In the genomic region with DNA sequence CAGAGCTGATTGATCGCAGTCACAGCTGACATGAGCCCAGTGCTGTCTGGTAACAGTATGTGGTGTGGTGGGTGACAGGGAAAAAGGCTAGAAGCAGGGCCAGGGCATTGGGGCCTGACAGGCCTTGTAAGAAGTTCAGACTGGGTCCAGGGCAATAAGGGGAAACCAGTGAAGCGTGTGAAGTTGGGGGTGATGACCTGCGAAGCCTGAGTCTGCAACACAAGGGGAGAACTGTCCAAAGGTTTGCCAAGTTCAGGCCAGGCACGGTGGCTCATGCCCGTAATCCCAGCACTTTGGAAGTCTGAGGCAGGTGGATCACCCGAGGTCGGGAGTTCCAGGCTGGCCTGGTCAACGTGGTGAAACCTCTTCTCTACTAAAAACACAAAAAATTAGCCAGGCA, we compare ENCODE assay signal across 35 cellular contexts.
"Had no signal": no experiment of that assay in that cellular context is flagged by ENCODE, and none has a peak within 500 bp of the region (broad histone marks: within the 10 kb centered on the region; RNA-seq: fewer than 3 reads in every experiment).

No MANE protein-coding gene starts in this region.

- H3K27me3 Mint-ChIP-seq: activated CD4-positive, alpha-beta memory T cell treated with anti-CD3 and anti-CD28 coated beads, Interleukin-2, amount 10 ng/mL, durations not matched to agents 7 days and 5 days; activated CD4-positive, alpha-beta T cell treated with anti-CD3 and anti-CD28 coated beads for 36 hours; activated CD4-positive, alpha-beta T cell treated with anti-CD3 and anti-CD28 coated beads, Interleukin-2, amount 10 ng/mL, durations not matched to agents 7 days and 5 days; activated CD8-positive, alpha-beta memory T cell treated with anti-CD3 and anti-CD28 coated beads, Interleukin-2, amount 10 ng/mL, durations not matched to agents 7 days and 5 days; activated naive CD4-positive, alpha-beta T cell treated with anti-CD3 and anti-CD28 coated beads, Interleukin-2, amount 10 ng/mL, durations not matched to agents 7 days and 5 days; activated naive CD4-positive, alpha-beta T cell treated with anti-CD3 and anti-CD28 coated beads, Interleukin-2, amount 50 U/mL, for 24 hours; activated naive CD8-positive, alpha-beta T cell; activated naive CD8-positive, alpha-beta T cell treated with anti-CD3 and anti-CD28 coated beads, Interleukin-2, amount 10 ng/mL, durations not matched to agents 7 days and 5 days; activated naive CD8-positive, alpha-beta T cell treated with anti-CD3 and anti-CD28 coated beads, Interleukin-2, amount 50 U/mL, for 24 hours; activated T-cell treated with anti-CD3 and anti-CD28 coated beads, Interleukin-2, amount 50 U/mL, for 24 hours; brain; central memory CD8-positive, alpha-beta T cell had no signal

- H3K27ac Mint-ChIP-seq: activated CD4-positive, alpha-beta memory T cell treated with anti-CD3 and anti-CD28 coated beads, Interleukin-2, amount 10 ng/mL, durations not matched to agents 7 days and 5 days; activated CD4-positive, alpha-beta T cell treated with anti-CD3 and anti-CD28 coated beads for 36 hours; activated CD4-positive, alpha-beta T cell treated with anti-CD3 and anti-CD28 coated beads, Interleukin-2, amount 10 ng/mL, durations not matched to agents 7 days and 5 days; activated CD8-positive, alpha-beta memory T cell treated with anti-CD3 and anti-CD28 coated beads, Interleukin-2, amount 10 ng/mL, durations not matched to agents 7 days and 5 days; activated CD8-positive, alpha-beta T cell treated with anti-CD3 and anti-CD28 coated beads, Interleukin-2, amount 10 ng/mL, durations not matched to agents 7 days and 5 days; activated naive CD4-positive, alpha-beta T cell treated with anti-CD3 and anti-CD28 coated beads, Interleukin-2, amount 10 ng/mL, durations not matched to agents 7 days and 5 days; activated naive CD4-positive, alpha-beta T cell treated with anti-CD3 and anti-CD28 coated beads, Interleukin-2, amount 50 U/mL, for 24 hours; activated naive CD8-positive, alpha-beta T cell; activated naive CD8-positive, alpha-beta T cell treated with anti-CD3 and anti-CD28 coated beads, Interleukin-2, amount 10 ng/mL, durations not matched to agents 7 days and 5 days; activated naive CD8-positive, alpha-beta T cell treated with anti-CD3 and anti-CD28 coated beads, Interleukin-2, amount 50 U/mL, for 24 hours; activated T-cell treated with anti-CD3 and anti-CD28 coated beads, Interleukin-2, amount 50 U/mL, for 24 hours; activated T-helper 2 cell treated with anti-CD3 and anti-CD28 coated beads, Interferon-gamma antibody, Interleukin-2, Interleukin-4, amounts not matched to agents 10 μg/mL and 5 μg/mL and 100 μg/mL, durations not matched to agents 14 hours and 24 hours and 36 hours; brain; T-helper 1 cell treated with Interleukin-12 subunit alpha and Interleukin-12 subunit beta and Interleukin-4 antibody, amounts not matched to agents 30 μg/mL and 1 μg/mL, for 36 hours; T-helper 2 cell treated with Interferon-gamma antibody and Interleukin-4, amounts not matched to agents 5 μg/mL and 100 μg/mL, for 36 hours; WTC11 had no signal

- H3K4me1 Mint-ChIP-seq: activated CD4-positive, alpha-beta memory T cell treated with anti-CD3 and anti-CD28 coated beads, Interleukin-2, amount 10 ng/mL, durations not matched to agents 7 days and 5 days; activated CD4-positive, alpha-beta T cell treated with anti-CD3 and anti-CD28 coated beads for 36 hours; activated CD4-positive, alpha-beta T cell treated with anti-CD3 and anti-CD28 coated beads, Interleukin-2, amount 10 ng/mL, durations not matched to agents 7 days and 5 days; activated CD8-positive, alpha-beta memory T cell treated with anti-CD3 and anti-CD28 coated beads, Interleukin-2, amount 10 ng/mL, durations not matched to agents 7 days and 5 days; activated naive CD4-positive, alpha-beta T cell treated with anti-CD3 and anti-CD28 coated beads, Interleukin-2, amount 10 ng/mL, durations not matched to agents 7 days and 5 days; activated naive CD4-positive, alpha-beta T cell treated with anti-CD3 and anti-CD28 coated beads, Interleukin-2, amount 50 U/mL, for 24 hours; activated naive CD8-positive, alpha-beta T cell treated with anti-CD3 and anti-CD28 coated beads, Interleukin-2, amount 10 ng/mL, durations not matched to agents 7 days and 5 days; activated naive CD8-positive, alpha-beta T cell treated with anti-CD3 and anti-CD28 coated beads, Interleukin-2, amount 50 U/mL, for 24 hours; brain; central memory CD8-positive, alpha-beta T cell; WTC11 had no signal

- H3K27ac ChIP-seq: ascending aorta, cardiac muscle cell, WERI-Rb-1 had no signal

- H3K36me3 ChIP-seq: ascending aorta, cardiac muscle cell, WERI-Rb-1 had no signal

- H3K4me3 ChIP-seq: ascending aorta, cardiac muscle cell had no signal

- ATAC-seq: activated CD4-positive, alpha-beta T cell treated with anti-CD3 and anti-CD28 coated beads for 36 hours; activated CD4-positive, CD25-positive, alpha-beta regulatory T cell treated with anti-CD3 and anti-CD28 coated beads, Interleukin-2, amount 50 U/mL, for 24 hours; activated CD8-positive, alpha-beta memory T cell treated with anti-CD3 and anti-CD28 coated beads, Interleukin-2, amount 10 ng/mL, durations not matched to agents 7 days and 5 days; activated CD8-positive, alpha-beta T cell treated with anti-CD3 and anti-CD28 coated beads, Interleukin-2, amount 10 ng/mL, durations not matched to agents 7 days and 5 days had no signal

- H3K36me3 Mint-ChIP-seq: activated naive CD8-positive, alpha-beta T cell had no signal

- H3K4me1 ChIP-seq: ascending aorta had no signal

- H3K9me3 ChIP-seq: ascending aorta had no signal

- H3K27me3 ChIP-seq: ascending aorta, cardiac muscle cell had no signal

- H3K4me3 Mint-ChIP-seq: activated CD4-positive, alpha-beta memory T cell treated with anti-CD3 and anti-CD28 coated beads, Interleukin-2, amount 10 ng/mL, durations not matched to agents 7 days and 5 days; activated CD4-positive, alpha-beta T cell treated with anti-CD3 and anti-CD28 coated beads for 36 hours; activated CD4-positive, alpha-beta T cell treated with anti-CD3 and anti-CD28 coated beads, Interleukin-2, amount 10 ng/mL, durations not matched to agents 7 days and 5 days; activated CD8-positive, alpha-beta memory T cell treated with anti-CD3 and anti-CD28 coated beads, Interleukin-2, amount 10 ng/mL, durations not matched to agents 7 days and 5 days; activated CD8-positive, alpha-beta T cell treated with anti-CD3 and anti-CD28 coated beads, Interleukin-2, amount 10 ng/mL, durations not matched to agents 7 days and 5 days; activated naive CD4-positive, alpha-beta T cell treated with anti-CD3 and anti-CD28 coated beads, Interleukin-2, amount 10 ng/mL, durations not matched to agents 7 days and 5 days; activated naive CD4-positive, alpha-beta T cell treated with anti-CD3 and anti-CD28 coated beads, Interleukin-2, amount 50 U/mL, for 24 hours; activated naive CD8-positive, alpha-beta T cell; activated naive CD8-positive, alpha-beta T cell treated with anti-CD3 and anti-CD28 coated beads, Interleukin-2, amount 10 ng/mL, durations not matched to agents 7 days and 5 days; activated naive CD8-positive, alpha-beta T cell treated with anti-CD3 and anti-CD28 coated beads, Interleukin-2, amount 50 U/mL, for 24 hours; activated T-cell treated with anti-CD3 and anti-CD28 coated beads, Interleukin-2, amount 50 U/mL, for 24 hours; brain; central memory CD8-positive, alpha-beta T cell; T-helper 1 cell treated with Interleukin-12 subunit alpha and Interleukin-12 subunit beta and Interleukin-4 antibody, amounts not matched to agents 30 μg/mL and 1 μg/mL, for 36 hours; T-helper 2 cell treated with Interferon-gamma antibody and Interleukin-4, amounts not matched to agents 5 μg/mL and 100 μg/mL, for 36 hours; WTC11 had no signal

- DNase-seq: activated CD4-positive, alpha-beta memory T cell treated with anti-CD3 and anti-CD28 coated beads, Interleukin-2, amount 10 ng/mL, durations not matched to agents 7 days and 5 days; activated CD4-positive, alpha-beta T cell treated with anti-CD3 and anti-CD28 coated beads for 1 hour; activated CD4-positive, alpha-beta T cell treated with anti-CD3 and anti-CD28 coated beads for 36 hours; activated CD4-positive, alpha-beta T cell treated with anti-CD3 and anti-CD28 coated beads for 48 hours; activated CD4-positive, alpha-beta T cell treated with anti-CD3 and anti-CD28 coated beads, Interleukin-2, amount 10 ng/mL, durations not matched to agents 7 days and 5 days; activated CD4-positive, alpha-beta T cell treated with anti-CD3 and anti-CD28 coated beads, Interleukin-2, amount 50 U/mL, for 48 hours; activated CD4-positive, CD25-positive, alpha-beta regulatory T cell; activated CD8-positive, alpha-beta memory T cell treated with anti-CD3 and anti-CD28 coated beads for 24 hours; activated CD8-positive, alpha-beta memory T cell treated with anti-CD3 and anti-CD28 coated beads, Interleukin-2, amount 10 ng/mL, durations not matched to agents 7 days and 5 days; activated CD8-positive, alpha-beta memory T cell treated with anti-CD3 and anti-CD28 coated beads, Interleukin-2, amount 50 U/mL, for 48 hours; activated CD8-positive, alpha-beta T cell treated with anti-CD3 and anti-CD28 coated beads, Interleukin-2, amount 10 ng/mL, durations not matched to agents 7 days and 5 days; activated effector memory CD4-positive, alpha-beta T cell treated with Interleukin-2 at 50 U/mL for 16 hours; activated gamma-delta T cell; activated naive CD4-positive, alpha-beta T cell treated with anti-CD3 and anti-CD28 coated beads, Interleukin-2, amount 10 ng/mL, durations not matched to agents 7 days and 5 days; activated naive CD4-positive, alpha-beta T cell treated with Interleukin-2 at 50 U/mL for 16 hours; activated naive CD8-positive, alpha-beta T cell treated with anti-CD3 and anti-CD28 coated beads, Interleukin-2, amount 10 ng/mL, durations not matched to agents 7 days and 5 days; activated naive CD8-positive, alpha-beta T cell treated with anti-CD3 and anti-CD28 coated beads, Interleukin-2, amount 50 U/mL, for 24 hours; activated T-cell treated with anti-CD3 and anti-CD28 coated beads, Interleukin-2, amount 50 U/mL, for 24 hours; activated T-cell treated with anti-CD3 and anti-CD28 coated beads, Interleukin-2, amount 50 U/mL, for 48 hours; cerebellar nuclear complex; T-helper 1 cell; T-helper 2 cell; T-helper 9 cell; WERI-Rb-1 had no signal
